26 cellular contexts compared by ENCODE assay signal in the genomic region with DNA sequence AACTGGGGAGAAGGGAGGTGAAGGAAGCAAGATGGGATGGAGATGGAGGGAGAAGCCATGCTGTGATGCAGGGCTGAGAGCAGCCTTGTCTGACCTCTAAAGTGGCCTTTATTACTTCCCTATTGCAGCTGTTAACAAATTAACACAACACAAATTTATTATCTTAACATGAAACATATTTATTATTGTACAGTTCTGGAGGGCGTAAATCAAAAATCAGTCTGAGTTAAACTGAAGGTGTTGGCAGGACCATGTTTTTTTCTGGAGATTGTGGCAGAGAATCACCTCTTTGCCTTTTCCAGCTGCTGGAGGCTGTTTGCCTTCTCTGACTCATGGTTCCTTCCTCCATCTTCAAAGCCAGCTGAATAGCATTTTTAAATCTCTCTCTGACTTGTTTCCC. TPM values are rescaled to one million over a fixed set of nuclear protein-coding genes. Genes with fewer than 3 reads are reported as not detected.
DNase-seq lines count a peak whose midpoint lies in the region; ATAC-seq and TF ChIP-seq lines count a peak whose summit lies in the region.
"Had no signal": no experiment of that assay in that cellular context is flagged by ENCODE, and none has a peak within 500 bp of the region (broad histone marks: within the 10 kb centered on the region; RNA-seq: fewer than 3 reads in every experiment).

No MANE protein-coding gene starts in this region.

- H3K36me3 Mint-ChIP-seq in MCF 10A (ENCODE audit: insufficient read depth, unreplicated experiment): no peaks in the 10 kb centered on the region
- H3K36me3 Mint-ChIP-seq in activated CD4-positive, alpha-beta T cell treated with anti-CD3 and anti-CD28 coated beads, Interleukin-2, amount 10 ng/mL, durations not matched to agents 7 days and 5 days (ENCODE audit: low read depth): peaks cover 10% of the 10 kb centered on the region

- ATAC-seq in HG02885 (IDR thresholded peaks at IDR 0.05; ENCODE audit: poor library complexity, unreplicated experiment): no peak
- ATAC-seq: WTC11 had no signal

- peak overlapping the region; percentile 28 for H3K4me2 ChIP-seq in mammary epithelial cell (ENCODE audit: insufficient read depth, low read depth, low read length)

- no peak overlapping the region for H3K4me3 Mint-ChIP-seq in MCF 10A (ENCODE audit: unreplicated experiment)
- no peak overlapping the region for H3K4me3 Mint-ChIP-seq in activated CD4-positive, alpha-beta T cell treated with anti-CD3 and anti-CD28 coated beads, Interleukin-2, amount 10 ng/mL, durations not matched to agents 7 days and 5 days
- H3K4me3 Mint-ChIP-seq: activated naive CD8-positive, alpha-beta T cell; B cell; CD8-positive, alpha-beta memory T cell; WTC11 had no signal

- H3K4me1 ChIP-seq in breast epithelium (no peaks in the 10 kb centered on the region), mammary epithelial cell (ENCODE audit: insufficient read depth, low read length) (peaks cover 10% of the 10 kb centered on the region)
- H3K4me1 ChIP-seq: prostate gland, tibial nerve had no signal

- peaks cover 16% of the 10 kb centered on the region for H3K4me1 Mint-ChIP-seq in MCF 10A (ENCODE audit: insufficient read depth, unreplicated experiment)
- H3K4me1 Mint-ChIP-seq in activated CD4-positive, alpha-beta T cell treated with anti-CD3 and anti-CD28 coated beads, Interleukin-2, amount 10 ng/mL, durations not matched to agents 7 days and 5 days: no peaks in the 10 kb centered on the region
- H3K4me1 Mint-ChIP-seq: B cell; CD8-positive, alpha-beta memory T cell; WTC11 had no signal

- BruUV-seq in MCF 10A (replicated peaks; lab: Mats Ljungman, UMichigan) (no TSS peak), mammary epithelial cell (replicated peaks; lab: Mats Ljungman, UMichigan) (no TSS peak)

- no peak for TF ChIP-seq POLR2A in breast epithelium (IDR thresholded peaks at IDR 0.05)

- peaks cover 6% of the 10 kb centered on the region for H3K9me3 Mint-ChIP-seq in MCF 10A (ENCODE audit: unreplicated experiment)
- peaks cover 22% of the 10 kb centered on the region for H3K9me3 Mint-ChIP-seq in activated CD4-positive, alpha-beta T cell treated with anti-CD3 and anti-CD28 coated beads, Interleukin-2, amount 10 ng/mL, durations not matched to agents 7 days and 5 days

- no peaks in the 10 kb centered on the region for H4K20me1 ChIP-seq in mammary epithelial cell (ENCODE audit: insufficient read depth, low read length)

- no peaks in the 10 kb centered on the region for H3K36me3 ChIP-seq in breast epithelium
- H3K36me3 ChIP-seq in mammary epithelial cell (ENCODE audit: insufficient read depth, low read length): no peaks in the 10 kb centered on the region
- H3K36me3 ChIP-seq: neutrophil, prostate gland, tibial nerve had no signal

- no peaks in the 10 kb centered on the region for H3K27me3 ChIP-seq in breast epithelium
- no peaks in the 10 kb centered on the region for H3K27me3 ChIP-seq in mammary epithelial cell (ENCODE audit: insufficient read depth, low read length)

- H3K79me2 ChIP-seq in mammary epithelial cell (ENCODE audit: insufficient read depth, low read length): no peaks in the 10 kb centered on the region

- intact Hi-C loops in MCF 10A (cut with micrococcal nuclease) (no loop called here), breast epithelium (cut with DNase I; ENCODE audit: low total_unique reads) (no loop called here), mammary epithelial cell (cut with micrococcal nuclease) (no loop called here)

- H3K27ac ChIP-seq in breast epithelium (no peak overlapping the region), mammary epithelial cell (ENCODE audit: insufficient read depth, low read depth, low read length) (no peak overlapping the region)
- H3K27ac ChIP-seq: neutrophil, prostate gland, tibial nerve had no signal

- H3K9me3 ChIP-seq in breast epithelium (peaks cover 0 to 5% of the 10 kb centered on the region in 2 donors), mammary epithelial cell (replicated peaks; ENCODE audit: insufficient read depth, low read length) (peaks cover 12% of the 10 kb centered on the region)
- H3K9me3 ChIP-seq: neutrophil, prostate gland had no signal

- DNase-seq in MCF 10A (ENCODE audit: unreplicated experiment) (peak; percentile 38), breast epithelium (ENCODE audit: low spot score in 2 of 2) (no peak), mammary epithelial cell (peak; percentile 29), fibroblast of the aortic adventitia (ENCODE audit: low read depth) (peak; percentile 60), GM13977 (ENCODE audit: low spot score) (no peak), NCI-H2107 (lab: John Stamatoyannopoulos, UW) (no peak)
- DNase-seq in activated CD4-positive, alpha-beta T cell treated with anti-CD3 and anti-CD28 coated beads, Interleukin-2, amount 10 ng/mL, durations not matched to agents 7 days and 5 days: no peak
- DNase-seq: 8988T; activated CD8-positive, alpha-beta memory T cell treated with anti-CD3 and anti-CD28 coated beads, Interleukin-2, amount 50 U/mL, for 4 hours; CD8-positive, alpha-beta memory T cell; effector memory CD4-positive, alpha-beta T cell; GDM1; glutamatergic neuron; Karpas-422; NCI-H1092 treated with DMSO at 0.1 percent for 48 hours; NCI-H2081; SHP77 had no signal

- peak overlapping the region; percentile 65 for H2AFZ ChIP-seq in mammary epithelial cell (ENCODE audit: low read depth, low read length)

- no peak overlapping the region for H3K27ac Mint-ChIP-seq in MCF 10A (ENCODE audit: low read depth, unreplicated experiment)
- H3K27ac Mint-ChIP-seq in activated CD4-positive, alpha-beta T cell treated with anti-CD3 and anti-CD28 coated beads, Interleukin-2, amount 10 ng/mL, durations not matched to agents 7 days and 5 days: no peak overlapping the region
- H3K27ac Mint-ChIP-seq: activated naive CD8-positive, alpha-beta T cell; activated T-helper 2 cell treated with anti-CD3 and anti-CD28 coated beads, Interferon-gamma antibody, Interleukin-2, Interleukin-4, amounts not matched to agents 10 μg/mL and 5 μg/mL and 100 μg/mL, durations not matched to agents 14 hours and 24 hours and 36 hours; B cell; CD8-positive, alpha-beta memory T cell; WTC11 had no signal

- dilution Hi-C loops in mammary epithelial cell (cut with HindIII; ENCODE audit: low sequenced_read_pairs): no loop called here

- POLR2A ChIA-PET in MCF 10A (lab: Yijun Ruan, JAX): interaction anchor here (0.8 to 1.5 kb wide), 4 partner anchors 11 to 165 kb away, joined by 3 to 5 read pairs (median 4); a partner anchor contains a TSS
- POLR2A ChIA-PET in activated CD4-positive, alpha-beta T cell treated with anti-CD3 and anti-CD28 coated beads, Interleukin-2, amount 10 ng/mL, durations not matched to agents 7 days and 5 days (lab: Charles Lee): no interaction called here

- CTCF ChIA-PET in MCF 10A (lab: Yijun Ruan, JAX) (interaction anchor here (0.8 to 1.9 kb wide), 4 partner anchors 11 to 293 kb away, joined by 3 to 4 read pairs (median 4); no protein-coding TSS in a partner anchor), mammary epithelial cell (lab: Charles Lee; ENCODE audit: low non-redundant PET) (no interaction called here)
- CTCF ChIA-PET in activated CD4-positive, alpha-beta T cell treated with anti-CD3 and anti-CD28 coated beads, Interleukin-2, amount 10 ng/mL, durations not matched to agents 7 days and 5 days (lab: Charles Lee): no interaction called here

- H3K4me3 ChIP-seq in breast epithelium: no peak overlapping the region
- no peak overlapping the region for H3K4me3 ChIP-seq in mammary epithelial cell (replicated peaks in 1 of 3; ENCODE audit: insufficient read depth in 1 of 3, low read depth in 2 of 3, low read length in 3 of 3)
- H3K4me3 ChIP-seq in fibroblast of the aortic adventitia (ENCODE audit: low read depth, low read length): no peak overlapping the region
- H3K4me3 ChIP-seq: lung, prostate gland, tibial nerve had no signal

- 53% methylated on average over 1 of the region's 1 CpG for WGBS in mammary epithelial cell (ENCODE audit: low coverage, missing lambda C conversion rate)

- in situ Hi-C loops in mammary epithelial cell (cut with MboI; ENCODE audit: low sequenced_read_pairs in 2 of 2) (no loop called here), GM13977 (cut with MboI; ENCODE audit: low pct_unique_long_range_greater_than_20kb, low sequenced_read_pairs, unreplicated experiment) (no loop called here)

- no peaks in the 10 kb centered on the region for H3K27me3 Mint-ChIP-seq in MCF 10A (ENCODE audit: insufficient read depth, unreplicated experiment)
- H3K27me3 Mint-ChIP-seq in activated CD4-positive, alpha-beta T cell treated with anti-CD3 and anti-CD28 coated beads, Interleukin-2, amount 10 ng/mL, durations not matched to agents 7 days and 5 days: peaks cover 75% of the 10 kb centered on the region

- H3K9ac ChIP-seq in mammary epithelial cell (ENCODE audit: insufficient read depth, low read length): no peak overlapping the region

- TF ChIP-seq CTCF in MCF 10A (IDR thresholded peaks at IDR 0.05; ENCODE audit: unreplicated experiment) (no peak), breast epithelium (IDR thresholded peaks at IDR 0.05) (no peak), mammary epithelial cell (conservative IDR thresholded peaks at IDR 0.05 in 1 of 2, IDR thresholded peaks at IDR 0.05 in 1 of 2; ENCODE audit: extremely low read depth in 1 of 2, insufficient read depth in 1 of 2, low read depth in 1 of 2, low read length in 2 of 2) (no peak), fibroblast of the aortic adventitia (IDR thresholded peaks at IDR 0.05; ENCODE audit: insufficient read depth, low read length) (no peak), GM13977 (IDR thresholded peaks at IDR 0.05; ENCODE audit: extremely low read depth, insufficient read depth, missing control alignments) (no peak)

RNA-seq across cellular contexts. Expression of a gene that starts 7.1 kb away (rescaled TPM):
- 25.3 and 28.2 TPM in 2 replicates for total RNA-seq in MCF 10A (2022)
- 10 to 100 TPM; 24.3 to 46.5 (median 29.4) TPM for total RNA-seq in breast epithelium
- total RNA-seq in mammary epithelial cell: 10 to 100 TPM; 46.2 to 77.3 TPM
- 18.0 TPM for polyA plus RNA-seq in mammary epithelial cell
- 64.2 TPM for polyA minus RNA-seq in mammary epithelial cell
- 58.6 and 62.4 TPM in 2 replicates for total RNA-seq in fibroblast of the aortic adventitia (ENCODE audit: low replicate concordance)
- total RNA-seq in activated CD4-positive, alpha-beta T cell treated with anti-CD3 and anti-CD28 coated beads, Interleukin-2, amount 10 ng/mL, durations not matched to agents 7 days and 5 days: 1 to 10 TPM; 2.9 to 3.3 TPM

RNA-seq across cellular contexts. Expression of a gene that starts 18.1 kb away (rescaled TPM):
- total RNA-seq in MCF 10A (2022) (22.2 and 24.6 TPM in 2 replicates), breast epithelium (10 to 100 TPM; 22.4 to 49.2 (median 40.0) TPM), mammary epithelial cell (10 to 100 TPM; 31.3 to 32.1 TPM), fibroblast of the aortic adventitia (ENCODE audit: low replicate concordance) (24.0 and 28.1 TPM in 2 replicates)
- 4.8 TPM for polyA plus RNA-seq in mammary epithelial cell
- polyA minus RNA-seq in mammary epithelial cell: 28.4 TPM
- total RNA-seq in activated CD4-positive, alpha-beta T cell treated with anti-CD3 and anti-CD28 coated beads, Interleukin-2, amount 10 ng/mL, durations not matched to agents 7 days and 5 days: 10 to 100 TPM; 24.9 to 30.5 TPM

Comparison
In these comparisons a context has a peak if more than half of its experiments do, and no peak if none do; other contexts are left out.
1. DNase-seq: peak in MCF 10A (single experiment), mammary epithelial cell (single experiment) and fibroblast of the aortic adventitia (single experiment); none in breast epithelium (0 of 2), GM13977 (single experiment), NCI-H2107 (single experiment) and activated CD4-positive, alpha-beta T cell treated with anti-CD3 and anti-CD28 coated beads, Interleukin-2, amount 10 ng/mL, durations not matched to agents 7 days and 5 days (single experiment).